ENCODE assay signal across 9 cellular contexts in the genomic region with DNA sequence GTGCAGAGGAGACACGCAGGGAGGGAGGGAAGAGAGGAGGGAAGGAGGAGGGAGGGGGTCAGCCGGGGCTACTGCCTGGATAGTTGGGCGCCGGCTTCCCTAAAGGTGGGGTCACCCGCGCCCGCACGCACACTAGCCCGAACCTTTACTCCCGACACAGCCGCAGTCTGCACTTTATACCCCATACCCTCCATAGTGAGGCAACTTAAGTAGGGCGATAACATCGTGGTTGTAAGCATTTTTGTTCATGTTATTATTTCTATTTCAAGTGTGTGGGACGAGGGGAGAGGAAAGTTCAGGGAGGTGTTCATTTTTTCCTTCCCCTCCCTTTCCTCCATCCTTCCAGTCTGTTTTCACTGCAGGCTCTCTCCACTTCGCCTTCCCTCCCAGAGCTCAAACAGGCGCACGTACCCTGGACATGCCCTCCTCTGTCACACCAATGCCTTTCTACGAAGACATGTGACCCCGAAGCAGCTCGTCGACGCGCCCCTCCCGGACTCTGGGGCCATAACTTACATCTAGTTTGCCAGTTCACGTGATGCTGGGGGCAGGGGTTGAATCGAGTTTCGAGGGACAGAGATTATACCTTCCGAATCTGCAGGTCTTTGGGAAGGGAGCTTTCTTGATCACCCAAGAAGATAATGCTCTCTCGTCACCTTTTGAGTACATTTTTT. TPM values are rescaled to one million over a fixed set of nuclear protein-coding genes. Genes with fewer than 3 reads are reported as not detected.
DNase-seq lines count a peak whose midpoint lies in the region; ATAC-seq and TF ChIP-seq lines count a peak whose summit lies in the region.
"Had no signal": no experiment of that assay in that cellular context is flagged by ENCODE, and none has a peak within 500 bp of the region (broad histone marks: within the 10 kb centered on the region; RNA-seq: fewer than 3 reads in every experiment).

A gene with protein sequence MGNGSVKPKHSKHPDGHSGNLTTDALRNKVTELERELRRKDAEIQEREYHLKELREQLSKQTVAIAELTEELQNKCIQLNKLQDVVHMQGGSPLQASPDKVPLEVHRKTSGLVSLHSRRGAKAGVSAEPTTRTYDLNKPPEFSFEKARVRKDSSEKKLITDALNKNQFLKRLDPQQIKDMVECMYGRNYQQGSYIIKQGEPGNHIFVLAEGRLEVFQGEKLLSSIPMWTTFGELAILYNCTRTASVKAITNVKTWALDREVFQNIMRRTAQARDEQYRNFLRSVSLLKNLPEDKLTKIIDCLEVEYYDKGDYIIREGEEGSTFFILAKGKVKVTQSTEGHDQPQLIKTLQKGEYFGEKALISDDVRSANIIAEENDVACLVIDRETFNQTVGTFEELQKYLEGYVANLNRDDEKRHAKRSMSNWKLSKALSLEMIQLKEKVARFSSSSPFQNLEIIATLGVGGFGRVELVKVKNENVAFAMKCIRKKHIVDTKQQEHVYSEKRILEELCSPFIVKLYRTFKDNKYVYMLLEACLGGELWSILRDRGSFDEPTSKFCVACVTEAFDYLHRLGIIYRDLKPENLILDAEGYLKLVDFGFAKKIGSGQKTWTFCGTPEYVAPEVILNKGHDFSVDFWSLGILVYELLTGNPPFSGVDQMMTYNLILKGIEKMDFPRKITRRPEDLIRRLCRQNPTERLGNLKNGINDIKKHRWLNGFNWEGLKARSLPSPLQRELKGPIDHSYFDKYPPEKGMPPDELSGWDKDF (minus strand): TSS at position 4 of the 674 bp plus-strand sequence. CDS start 10,175 bp downstream, outside the sequence.

- POLR2A ChIA-PET in RWPE1 (lab: Yijun Ruan, JAX; ENCODE audit: low non-redundant PET) = no interaction called here

- H3K9me3 ChIP-seq in cardiac muscle cell (ENCODE audit: low read depth) (no peaks in the 10 kb centered on the region), muscle layer of colon (ENCODE audit: low read length) (no peaks in the 10 kb centered on the region), vagina (no peaks in the 10 kb centered on the region)
- H3K9me3 ChIP-seq: neutrophil had no signal

- intact Hi-C loops in left ventricle myocardium superior (cut with micrococcal nuclease) = no loop called here
- intact Hi-C loops in vagina (cut with DNase I) = no loop called here

- H3K36me3 ChIP-seq in cardiac muscle cell (no peaks in the 10 kb centered on the region), muscle layer of colon (ENCODE audit: insufficient read depth, low read length) (no peaks in the 10 kb centered on the region), vagina (no peaks in the 10 kb centered on the region)
- H3K36me3 ChIP-seq: neutrophil had no signal

- DNase-seq in cardiac muscle cell (ENCODE audit: low read depth in 1 of 2, low spot score in 1 of 2) = peak; percentile 40 to 59
- no peak for DNase-seq in left ventricle myocardium superior
- peak; percentile 73 for DNase-seq in choroid plexus epithelial cell (ENCODE audit: low read depth)
- no peak for DNase-seq in vagina (ENCODE audit: extremely low spot score in 2 of 2)
- no peak for DNase-seq in mucosa of gallbladder (ENCODE audit: low spot score)
- DNase-seq in RWPE1 (ENCODE audit: low spot score) = no peak
- DNase-seq in NCI-H2081 treated with DMSO at 0.1 percent for 48 hours (lab: John Stamatoyannopoulos, UW) = no peak

- ATAC-seq in left ventricle myocardium superior = no peak

- TF ChIP-seq CTCF in cardiac muscle cell (IDR thresholded peaks at IDR 0.05; ENCODE audit: low read depth, low read length) (no peak), choroid plexus epithelial cell (conservative IDR thresholded peaks at IDR 0.05; ENCODE audit: low read depth, low read length) (no peak), vagina (IDR thresholded peaks at IDR 0.05) (no peak), RWPE1 (conservative IDR thresholded peaks at IDR 0.05; ENCODE audit: low read depth) (no peak)

- peak within 1 kb of the TSS; percentile 43 for H3K4me3 ChIP-seq in cardiac muscle cell
- peak within 1 kb of the TSS; percentile 76 for H3K4me3 ChIP-seq in choroid plexus epithelial cell (ENCODE audit: low read depth, low read length)
- peak within 1 kb of the TSS; percentile 53 to 62 for H3K4me3 ChIP-seq in muscle layer of colon (ENCODE audit: low read depth in 1 of 2, low read length in 2 of 2)
- peak within 1 kb of the TSS; percentile 29 to 54 for H3K4me3 ChIP-seq in vagina

- CTCF ChIA-PET in RWPE1 (lab: Yijun Ruan, JAX) = interaction anchor here (0.6 kb wide), 1 partner anchor 106 kb away, joined by 3 read pairs; no protein-coding TSS in a partner anchor

- no peak within 1 kb of the TSS for H3K9ac ChIP-seq in muscle layer of colon (ENCODE audit: low read length)

- no peak for TF ChIP-seq POLR2A in vagina (IDR thresholded peaks at IDR 0.05)

- peaks cover 72% of the 10 kb centered on the region for H3K27me3 ChIP-seq in cardiac muscle cell
- H3K27me3 ChIP-seq in muscle layer of colon (ENCODE audit: control insufficient read depth in 1 of 2, insufficient read depth in 2 of 2, low read length in 2 of 2) = peaks cover 0 to 10% of the 10 kb centered on the region in 2 donors
- H3K27me3 ChIP-seq in vagina = no peaks in the 10 kb centered on the region

- H3K4me1 ChIP-seq in cardiac muscle cell (ENCODE audit: low read depth) = no peaks in the 10 kb centered on the region
- H3K4me1 ChIP-seq in muscle layer of colon (ENCODE audit: insufficient read depth, low read length) = no peaks in the 10 kb centered on the region
- no peaks in the 10 kb centered on the region for H3K4me1 ChIP-seq in vagina

- H3K27ac ChIP-seq in cardiac muscle cell (no peak within 1 kb of the TSS), muscle layer of colon (ENCODE audit: low read depth, low read length) (peak within 1 kb of the TSS; percentile 61), vagina (no peak within 1 kb of the TSS), RWPE1 (no peak within 1 kb of the TSS)
- H3K27ac ChIP-seq: neutrophil had no signal

RNA-seq across cellular contexts. Expression of the gene that starts here (rescaled TPM):
- total RNA-seq in cardiac muscle cell (0.32 and 0.54 TPM in 2 replicates), left ventricle myocardium superior (0.17 TPM), vagina (0.49 TPM), mucosa of gallbladder (0.58 TPM)
- polyA plus RNA-seq in cardiac muscle cell = 0.35 TPM in 1 of 2 replicates, not detected in the other

Comparison
In these comparisons a context has a peak if more than half of its experiments do, and no peak if none do; other contexts are left out.
1. Peak in DNase-seq and H3K4me3 ChIP-seq in cardiac muscle cell; RNA of the gene not detected or under 1 TPM.